ENCODE assay signal across 8 cellular contexts in the genomic region with DNA sequence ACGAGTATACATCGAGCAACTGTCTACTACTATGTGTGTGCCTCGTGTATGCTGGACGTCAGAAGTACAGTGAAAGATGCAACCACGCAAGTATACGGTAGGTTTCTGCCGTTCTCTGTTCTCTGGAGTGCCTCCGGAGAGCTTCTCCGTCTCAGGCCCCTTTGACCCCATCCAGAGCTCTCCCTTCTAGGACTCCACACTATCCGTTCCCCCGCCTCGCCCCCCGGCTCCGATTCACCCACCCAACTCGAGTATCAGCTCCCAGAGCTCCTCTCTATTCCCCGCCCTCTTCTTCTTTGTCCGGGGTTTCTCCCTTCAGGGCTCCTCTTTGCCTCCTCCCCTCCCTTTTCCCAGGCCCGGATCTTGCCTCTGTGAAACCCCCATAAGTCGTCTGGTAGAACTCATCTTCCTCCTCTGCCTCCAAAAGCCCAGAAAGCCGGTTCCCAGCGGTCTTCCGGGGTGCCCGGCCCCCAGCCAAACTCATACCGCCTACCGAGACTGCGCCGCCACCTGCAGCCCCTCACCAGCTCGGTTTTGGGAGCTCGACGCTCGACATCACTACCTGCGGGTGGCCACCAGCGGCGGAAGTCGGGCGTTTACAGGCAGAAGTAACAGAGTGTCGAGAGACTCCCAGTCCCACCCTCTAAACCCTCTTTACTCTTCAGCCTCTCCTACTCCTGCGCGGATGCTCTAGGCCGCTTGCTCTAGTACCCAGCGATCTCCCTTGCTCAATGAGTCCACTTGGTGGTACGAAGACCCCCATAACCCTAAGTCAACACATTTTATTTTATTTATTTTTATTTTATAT. TPM values are rescaled to one million over a fixed set of nuclear protein-coding genes. Genes with fewer than 3 reads are reported as not detected.
DNase-seq lines count a peak whose midpoint lies in the region; ATAC-seq and TF ChIP-seq lines count a peak whose summit lies in the region.

A gene with protein sequence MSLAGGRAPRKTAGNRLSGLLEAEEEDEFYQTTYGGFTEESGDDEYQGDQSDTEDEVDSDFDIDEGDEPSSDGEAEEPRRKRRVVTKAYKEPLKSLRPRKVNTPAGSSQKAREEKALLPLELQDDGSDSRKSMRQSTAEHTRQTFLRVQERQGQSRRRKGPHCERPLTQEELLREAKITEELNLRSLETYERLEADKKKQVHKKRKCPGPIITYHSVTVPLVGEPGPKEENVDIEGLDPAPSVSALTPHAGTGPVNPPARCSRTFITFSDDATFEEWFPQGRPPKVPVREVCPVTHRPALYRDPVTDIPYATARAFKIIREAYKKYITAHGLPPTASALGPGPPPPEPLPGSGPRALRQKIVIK (minus strand): TSS at position 560 of the 808 bp plus-strand sequence. CDS start 76 bp downstream, at position 484.

- peak; percentile 85 for ATAC-seq in HCT116
- ATAC-seq in foreskin keratinocyte, result peak; percentile 89

- intact Hi-C loops in HCT116 (cut with micrococcal nuclease), result no loop called here

- RAD21 ChIA-PET in HCT116 (lab: Charles Lee; ENCODE audit: low non-redundant PET in 1 of 2, low total read pairs in 2 of 2, uncharacterized antibody in 2 of 2, unreplicated experiment in 2 of 2), result interaction anchor here (0.6 to 1.0 kb wide), 2 partner anchors 18 to 61 kb away, joined by 3 to 4 read pairs; no protein-coding TSS in a partner anchor

- no peak for TF ChIP-seq CTCF in HCT116 (IDR thresholded peaks at IDR 0.05 in 2 of 3, conservative IDR thresholded peaks at IDR 0.05 in 1 of 3; ENCODE audit: borderline replicate concordance in 1 of 3, insufficient read depth in 1 of 3, low read depth in 2 of 3, low read length in 2 of 3)
- peak; percentile 17 for TF ChIP-seq CTCF in foreskin keratinocyte (conservative IDR thresholded peaks at IDR 0.05)

- H3K4me3 ChIP-seq in HCT116 (replicated peaks in 1 of 2; ENCODE audit: low read depth in 1 of 2, low read length in 2 of 2), result peak within 1 kb of the TSS; percentile 83 to 85
- H3K4me3 ChIP-seq in SJSA1, result peak within 1 kb of the TSS; percentile 57
- peak within 1 kb of the TSS; percentile 79 for H3K4me3 ChIP-seq in neuron (ENCODE audit: low read length)
- peak within 1 kb of the TSS; percentile 82 to 97 (median 85) for H3K4me3 ChIP-seq in subcutaneous abdominal adipose tissue (ENCODE audit: low read depth in 1 of 5, low read length in 5 of 5)

- peaks cover 58% of the 10 kb centered on the region for H3K79me2 ChIP-seq in HCT116 (ENCODE audit: insufficient read depth, low read length)

- H3K9me3 ChIP-seq in HCT116 (ENCODE audit: control insufficient read depth in 1 of 2, insufficient read depth in 1 of 2, low read depth in 1 of 2, low read length in 2 of 2) (no peaks in the 10 kb centered on the region), SJSA1 (replicated peaks) (no peaks in the 10 kb centered on the region), neuron (ENCODE audit: low read length) (no peaks in the 10 kb centered on the region), subcutaneous abdominal adipose tissue (ENCODE audit: control insufficient read depth in 5 of 5, low read length in 5 of 5) (no peaks in the 10 kb centered on the region)

- no peak for TF ChIP-seq RAD21 in HCT116 (IDR thresholded peaks at IDR 0.05; ENCODE audit: low read depth)

- no peaks in the 10 kb centered on the region for H4K20me1 ChIP-seq in HCT116 (ENCODE audit: insufficient read depth)

- peaks cover 6 to 8% of the 10 kb centered on the region in 2 experiments; a peak in 3 of 4 replicates for H3K36me3 ChIP-seq in HCT116 (ENCODE audit: control insufficient read depth in 1 of 2, insufficient read depth in 2 of 2, low read length in 2 of 2)
- H3K36me3 ChIP-seq in SJSA1, result peaks cover 12% of the 10 kb centered on the region
- H3K36me3 ChIP-seq in neuron (ENCODE audit: insufficient read depth, low read length), result peaks cover 23% of the 10 kb centered on the region
- peaks cover 5 to 10% (median 9%) of the 10 kb centered on the region in 5 donors for H3K36me3 ChIP-seq in subcutaneous abdominal adipose tissue (ENCODE audit: control insufficient read depth in 5 of 5, insufficient read depth in 5 of 5, low read length in 5 of 5)

- H3K27me3 ChIP-seq in HCT116 (ENCODE audit: insufficient read depth, low read length) (no peaks in the 10 kb centered on the region), SJSA1 (replicated peaks) (no peaks in the 10 kb centered on the region), foreskin keratinocyte (no peaks in the 10 kb centered on the region), neuron (ENCODE audit: insufficient read depth, low read length) (no peaks in the 10 kb centered on the region), subcutaneous abdominal adipose tissue (ENCODE audit: control insufficient read depth in 5 of 5, insufficient read depth in 4 of 5, low read length in 5 of 5) (no peaks in the 10 kb centered on the region)

- peaks cover 17 to 29% of the 10 kb centered on the region in 2 experiments for H3K4me1 ChIP-seq in HCT116 (ENCODE audit: control insufficient read depth in 1 of 2, insufficient read depth in 2 of 2, low read length in 2 of 2)
- H3K4me1 ChIP-seq in SJSA1 (replicated peaks), result peaks cover 19% of the 10 kb centered on the region; the same call in 1 of the 2 replicates
- H3K4me1 ChIP-seq in foreskin keratinocyte, result peaks cover 5% of the 10 kb centered on the region
- H3K4me1 ChIP-seq in neuron (ENCODE audit: insufficient read depth, low read length), result peaks cover 11% of the 10 kb centered on the region
- peaks cover 2 to 32% (median 21%) of the 10 kb centered on the region in 5 donors for H3K4me1 ChIP-seq in subcutaneous abdominal adipose tissue (ENCODE audit: control insufficient read depth in 5 of 5, insufficient read depth in 5 of 5, low read length in 5 of 5)

- POLR2A ChIA-PET in HCT116 (lab: Charles Lee), result interaction anchor here (0.7 to 1.3 kb wide), 4 partner anchors 14 to 92 kb away, joined by 3 to 9 read pairs (median 3); a partner anchor contains a TSS

- H3K9ac ChIP-seq in HCT116 (ENCODE audit: low read length), result peak within 1 kb of the TSS; percentile 84
- H3K9ac ChIP-seq in subcutaneous abdominal adipose tissue (ENCODE audit: low read length in 5 of 5), result peak within 1 kb of the TSS; percentile 88 to 99 (median 92)

- TF ChIP-seq POLR2A in HCT116 (IDR thresholded peaks at IDR 0.05; ENCODE audit: borderline replicate concordance, extremely low read depth, insufficient read depth, insufficient read length), result peak; percentile 95

- H3K4me2 ChIP-seq in HCT116 (ENCODE audit: low read length), result peak within 1 kb of the TSS; percentile 90

- peak; percentile 85 for DNase-seq in GDM1 (lab: John Stamatoyannopoulos, UW)
- DNase-seq in HCT116 (ENCODE audit: low read depth, low spot score), result peak; percentile 80
- DNase-seq in MV-4-11 (lab: John Stamatoyannopoulos, UW), result peak; percentile 85
- peak; percentile 81 to 84 for DNase-seq in SJSA1 (ENCODE audit: low read depth in 1 of 2, low spot score in 2 of 2)
- DNase-seq in activated gamma-delta T cell treated with anti-CD3 and anti-CD28 coated beads, Interleukin-2, amount 50 U/mL, for 16 hours (ENCODE audit: low read depth), result peak; percentile 80
- peak; percentile 69 to 80 for DNase-seq in foreskin keratinocyte

- no peak within 1 kb of the TSS for H2AFZ ChIP-seq in HCT116 (ENCODE audit: low read depth, low read length, poor library complexity, severe bottlenecking)
- H2AFZ ChIP-seq in neuron (ENCODE audit: low read depth, low read length), result peak within 1 kb of the TSS; percentile 29

- no peaks in the 10 kb centered on the region for H3K9me2 ChIP-seq in HCT116 (ENCODE audit: insufficient read depth)

- CTCF ChIA-PET in HCT116 (lab: Charles Lee), result interaction anchor here (0.9 kb wide), 1 partner anchor 12 kb away, joined by 3 read pairs; no protein-coding TSS in a partner anchor

- H3K27ac ChIP-seq in HCT116 (ENCODE audit: low read depth, low read length) (peak within 1 kb of the TSS; percentile 72), SJSA1 (peak within 1 kb of the TSS; percentile 28; the same call in 1 of the 2 replicates), foreskin keratinocyte (peak within 1 kb of the TSS; percentile 97), subcutaneous abdominal adipose tissue (ENCODE audit: low read depth, low read length) (peak within 1 kb of the TSS; percentile 93)

- no TSS peak for BruUV-seq in HCT116 (replicated peaks; lab: Mats Ljungman, UMichigan)

TF ChIP-seq in HCT116, 20 proteins besides CTCF, POLR2A, EP300 and RAD21 (continues in another document):
- TF ChIP-seq FOSL1 (IDR thresholded peaks at IDR 0.05; ENCODE audit: low read depth), result no peak
- TF ChIP-seq ZFX (IDR thresholded peaks at IDR 0.05), result 0 out of 2 replicates have a peak, but pooled peaks have one; percentile 36
- no peak for TF ChIP-seq SIN3A (IDR thresholded peaks at IDR 0.05; ENCODE audit: low read depth)
- TF ChIP-seq YY1 (IDR thresholded peaks at IDR 0.05; ENCODE audit: extremely low read depth, insufficient replicate concordance, low read depth, low read length), result peak; percentile 85
- no peak for TF ChIP-seq ELF1 (IDR thresholded peaks at IDR 0.05; ENCODE audit: borderline replicate concordance, low read depth)
- no peak for TF ChIP-seq EZH2phosphoT487 (IDR thresholded peaks at IDR 0.05; ENCODE audit: borderline replicate concordance)
- no peak for TF ChIP-seq ZNF274 (IDR thresholded peaks at IDR 0.05; ENCODE audit: low read depth, low read length)
- TF ChIP-seq CBX3 (IDR thresholded peaks at IDR 0.05; ENCODE audit: low read depth), result no peak
- TF ChIP-seq, protein P1, sequence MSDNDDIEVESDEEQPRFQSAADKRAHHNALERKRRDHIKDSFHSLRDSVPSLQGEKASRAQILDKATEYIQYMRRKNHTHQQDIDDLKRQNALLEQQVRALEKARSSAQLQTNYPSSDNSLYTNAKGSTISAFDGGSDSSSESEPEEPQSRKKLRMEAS (IDR thresholded peaks at IDR 0.05), result no peak
- TF ChIP-seq SP1 (IDR thresholded peaks at IDR 0.05; ENCODE audit: low read depth), result no peak
- peak; percentile 96 for TF ChIP-seq POLR2AphosphoS5 (IDR thresholded peaks at IDR 0.05; ENCODE audit: low read depth, low read length)

RNA-seq across cellular contexts. Expression of the gene that starts here (rescaled TPM):
- total RNA-seq in HCT116 (2021; ENCODE audit: unreplicated experiment) (68.9 TPM), foreskin keratinocyte (50.2 and 50.4 TPM in 2 replicates)
- 47.7 and 57.3 TPM in 2 replicates for polyA plus RNA-seq in HCT116 (2012)
- 52.8 and 66.6 TPM in 2 replicates for total RNA-seq in SJSA1 (2014; rRNA removed; shearing (Covaris generic))
- 66.2 and 69.4 TPM in 2 replicates for polyA plus RNA-seq in foreskin keratinocyte

Comparison
In these comparisons a context has a peak if more than half of its experiments do, and no peak if none do; other contexts are left out.
1. Peak in every context shown above with its lines: DNase-seq, ATAC-seq, H3K4me3 ChIP-seq and H3K27ac ChIP-seq.
2. H3K27ac ChIP-seq: peak in every context shown above with its lines; median percentile 97 in foreskin keratinocyte; 93 in subcutaneous abdominal adipose tissue; 72 in HCT116; 28 in SJSA1.